In genomic region chr19:43607238-43608205, GRCh38 we compare ENCODE assay signal across 1 cellular context.
A peak's percentile ranks its signal among the peaks of the same experiment; 100 is the strongest.
TF ChIP-seq lines count a peak whose summit lies in the region.

No MANE protein-coding gene starts in this region.

TF ChIP-seq in GM12878, 131 proteins besides CTCF, POLR2A, EP300 and RAD21:
- TF ChIP-seq TCF3 (IDR thresholded peaks at IDR 0.05; ENCODE audit: borderline replicate concordance, insufficient read depth, low read depth, low read length) (no peak), POLR2AphosphoS5 (IDR thresholded peaks at IDR 0.05; ENCODE audit: low read length) (peak; percentile 36; the same call in 1 of the 2 replicates)
